ENCODE assay signal across 10 cellular contexts in the genomic region with DNA sequence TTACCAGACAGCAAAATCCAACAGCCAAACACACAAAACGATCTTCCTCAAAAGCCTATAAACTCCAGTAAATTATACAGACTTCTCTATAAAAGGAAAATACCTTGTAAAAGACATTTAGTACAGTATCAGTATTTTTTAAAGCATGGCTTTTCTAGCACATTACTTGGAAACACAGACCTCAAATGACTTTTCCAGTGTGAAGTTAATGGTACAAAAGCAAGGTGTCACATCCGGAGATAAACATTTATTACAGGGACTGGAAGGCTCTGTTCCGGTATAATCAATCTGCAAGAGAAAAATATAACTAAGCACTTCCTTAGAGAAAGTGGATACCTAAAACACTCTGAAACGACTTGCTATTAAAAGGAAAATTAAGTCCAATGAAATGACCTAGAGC. TPM values are rescaled to one million over a fixed set of nuclear protein-coding genes. Genes with fewer than 3 reads are reported as not detected.
A peak's percentile ranks its signal among the peaks of the same experiment; 100 is the strongest.
DNase-seq lines count a peak whose midpoint lies in the region; ATAC-seq, FAIRE-seq and TF ChIP-seq lines count a peak whose summit lies in the region.
"Had no signal": no experiment of that assay in that cellular context is flagged by ENCODE, and none has a peak within 500 bp of the region (broad histone marks: within the 10 kb centered on the region; RNA-seq: fewer than 3 reads in every experiment).

No MANE protein-coding gene starts in this region.

- no peaks in the 10 kb centered on the region for H3K9me3 Mint-ChIP-seq in activated T-cell treated with anti-CD3 and anti-CD28 coated beads, Interleukin-2, amount 50 U/mL, for 24 hours
- no peaks in the 10 kb centered on the region for H3K9me3 Mint-ChIP-seq in activated T-cell treated with anti-CD3 and anti-CD28 coated beads, Interleukin-2, amount 50 U/mL, for 4 hours

- no peak overlapping the region for H3K4me3 Mint-ChIP-seq in activated T-cell treated with anti-CD3 and anti-CD28 coated beads, Interleukin-2, amount 50 U/mL, for 24 hours
- no peak overlapping the region for H3K4me3 Mint-ChIP-seq in activated T-cell treated with anti-CD3 and anti-CD28 coated beads, Interleukin-2, amount 50 U/mL, for 4 hours

- H3K27ac ChIP-seq in body of pancreas: peak overlapping the region in 2 of 4 donors; percentile 5 to 57
- H3K27ac ChIP-seq in iPS-18a (ENCODE audit: low read length): peak overlapping the region; percentile 49
- H3K27ac ChIP-seq in smooth muscle cell (ENCODE audit: low read depth): peak overlapping the region; percentile 60

- TF ChIP-seq POLR2A in body of pancreas (IDR thresholded peaks at IDR 0.05): no peak

- H3K4me1 ChIP-seq in body of pancreas (peaks cover 54% of the 10 kb centered on the region), iPS-18a (ENCODE audit: control insufficient read depth, low read depth, low read length) (peaks cover 27% of the 10 kb centered on the region), smooth muscle cell (ENCODE audit: low read depth) (peaks cover 29% of the 10 kb centered on the region)

- peaks cover 15% of the 10 kb centered on the region for H3F3A ChIP-seq in smooth muscle cell (ENCODE audit: low read depth)

- H3K9me3 ChIP-seq in body of pancreas (no peaks in the 10 kb centered on the region), iPS-18a (ENCODE audit: control insufficient read depth, low read depth, low read length) (peaks cover 1% of the 10 kb centered on the region), smooth muscle cell (replicated peaks; ENCODE audit: low read depth) (no peaks in the 10 kb centered on the region)
- H3K9me3 ChIP-seq: upper lobe of left lung had no signal

- no peaks in the 10 kb centered on the region for H3K27me3 ChIP-seq in body of pancreas
- H3K27me3 ChIP-seq in iPS-18a (ENCODE audit: control insufficient read depth, insufficient read depth, low read length): no peaks in the 10 kb centered on the region
- no peaks in the 10 kb centered on the region for H3K27me3 ChIP-seq in smooth muscle cell (ENCODE audit: low read depth)
- H3K27me3 ChIP-seq: dorsolateral prefrontal cortex, upper lobe of left lung had no signal

- H3K27ac Mint-ChIP-seq in activated T-cell treated with anti-CD3 and anti-CD28 coated beads, Interleukin-2, amount 50 U/mL, for 24 hours: peak overlapping the region; percentile 82

- H2AFZ ChIP-seq in smooth muscle cell (ENCODE audit: low read depth): no peak overlapping the region

- H3K79me2 ChIP-seq in smooth muscle cell (ENCODE audit: low read depth): peaks cover 99% of the 10 kb centered on the region

- FAIRE-seq in frontal cortex (lab: Jason Lieb, UNC): no peak

- peaks cover 58% of the 10 kb centered on the region for H3K36me3 Mint-ChIP-seq in activated T-cell treated with anti-CD3 and anti-CD28 coated beads, Interleukin-2, amount 50 U/mL, for 24 hours (ENCODE audit: low read depth)
- H3K36me3 Mint-ChIP-seq in activated T-cell treated with anti-CD3 and anti-CD28 coated beads, Interleukin-2, amount 50 U/mL, for 4 hours (ENCODE audit: insufficient read depth): peaks cover 15% of the 10 kb centered on the region

- H4K20me1 ChIP-seq in smooth muscle cell (ENCODE audit: low read depth): peaks cover 49% of the 10 kb centered on the region

- peak overlapping the region; percentile 63 for H3K9ac ChIP-seq in iPS-18a (ENCODE audit: low read length)
- peak overlapping the region; percentile 42 for H3K9ac ChIP-seq in smooth muscle cell (ENCODE audit: low read depth)

- H3K36me3 ChIP-seq in body of pancreas (replicated peaks in 1 of 2; ENCODE audit: insufficient read depth in 1 of 2, low read depth in 2 of 2): peaks cover 0 to 8% of the 10 kb centered on the region in 2 donors
- peaks cover 19% of the 10 kb centered on the region for H3K36me3 ChIP-seq in iPS-18a (ENCODE audit: control insufficient read depth, low read depth, low read length)
- peaks cover 4% of the 10 kb centered on the region for H3K36me3 ChIP-seq in smooth muscle cell (ENCODE audit: low read depth)

- 18 to 21% methylated on average over 4 of the region's 4 CpGs for WGBS in body of pancreas, 2 donors
- WGBS in smooth muscle cell (ENCODE audit: low lambda C conversion rate): 35% methylated on average over 4 of the region's 4 CpGs

- no peak for ATAC-seq in activated T-cell treated with anti-CD3 and anti-CD28 coated beads, Interleukin-2, amount 50 U/mL, for 4 hours
- ATAC-seq in body of pancreas: peak; percentile 33

- no peak for DNase-seq in activated T-cell treated with anti-CD3 and anti-CD28 coated beads, Interleukin-2, amount 50 U/mL, for 24 hours
- DNase-seq in activated T-cell treated with anti-CD3 and anti-CD28 coated beads, Interleukin-2, amount 50 U/mL, for 4 hours: no peak
- DNase-seq in body of pancreas (no peak), smooth muscle cell (lab: John Stamatoyannopoulos, UW; ENCODE audit: unreplicated experiment) (no peak), NCI-H345 (lab: John Stamatoyannopoulos, UW) (no peak), NCI-H774 (lab: John Stamatoyannopoulos, UW) (no peak), frontal cortex (ENCODE audit: low spot score in 2 of 2) (no peak)
- DNase-seq: dorsolateral prefrontal cortex, upper lobe of left lung had no signal

- H3K4me1 Mint-ChIP-seq in activated T-cell treated with anti-CD3 and anti-CD28 coated beads, Interleukin-2, amount 50 U/mL, for 24 hours (ENCODE audit: low read depth): peaks cover 50% of the 10 kb centered on the region
- H3K4me1 Mint-ChIP-seq in activated T-cell treated with anti-CD3 and anti-CD28 coated beads, Interleukin-2, amount 50 U/mL, for 4 hours (ENCODE audit: low read depth): peaks cover 44% of the 10 kb centered on the region

- H3K27me3 Mint-ChIP-seq in activated T-cell treated with anti-CD3 and anti-CD28 coated beads, Interleukin-2, amount 50 U/mL, for 24 hours: no peaks in the 10 kb centered on the region
- H3K27me3 Mint-ChIP-seq in activated T-cell treated with anti-CD3 and anti-CD28 coated beads, Interleukin-2, amount 50 U/mL, for 4 hours (ENCODE audit: low read depth): no peaks in the 10 kb centered on the region

- peak overlapping the region; percentile 50 for H3K4me2 ChIP-seq in smooth muscle cell

- intact Hi-C loops in body of pancreas (cut with DNase I): loop anchor here (10.0 kb wide), 1 partner anchor 257 kb away; no protein-coding TSS in a partner anchor

- no peak for TF ChIP-seq CTCF in body of pancreas (IDR thresholded peaks at IDR 0.05)
- no peak for TF ChIP-seq CTCF in smooth muscle cell (IDR thresholded peaks at IDR 0.05; ENCODE audit: borderline replicate concordance, insufficient read depth, poor library complexity, severe bottlenecking)

- no peak overlapping the region for H3K4me3 ChIP-seq in body of pancreas
- H3K4me3 ChIP-seq in iPS-18a (ENCODE audit: low read length): peak overlapping the region; percentile 45
- no peak overlapping the region for H3K4me3 ChIP-seq in smooth muscle cell
- H3K4me3 ChIP-seq: dorsolateral prefrontal cortex, upper lobe of left lung had no signal

RNA-seq across cellular contexts. Expression of a gene that starts 17.1 kb away (rescaled TPM):
- 10 to 100 TPM; 47.7 to 60.4 (median 55.7) TPM for total RNA-seq in activated T-cell treated with anti-CD3 and anti-CD28 coated beads, Interleukin-2, amount 50 U/mL, for 4 hours
- 10 to 100 TPM; 20.8 to 60.7 TPM for total RNA-seq in body of pancreas
- 230 and 282 TPM in 2 replicates for total RNA-seq in smooth muscle cell
- 99.3 and 110 TPM in 2 replicates for polyA plus RNA-seq in smooth muscle cell
- total RNA-seq in frontal cortex: 167 TPM

RNA-seq across cellular contexts. Expression of a gene that starts 23.9 kb away (rescaled TPM):
- total RNA-seq in activated T-cell treated with anti-CD3 and anti-CD28 coated beads, Interleukin-2, amount 50 U/mL, for 4 hours: 100 to 1,000 TPM; 469 to 506 (median 486) TPM
- total RNA-seq in body of pancreas (100 to 1,000 TPM in 1 of 2 donors, 10 to 100 TPM in 1; 50.1 to 139 TPM), smooth muscle cell (321 and 1,287 TPM in 2 replicates), frontal cortex (247 TPM)
- 771 and 802 TPM in 2 replicates for polyA plus RNA-seq in smooth muscle cell
